In genomic region chrX:39730671-39731389, GRCh38 we compare ENCODE assay signal across 8 cellular contexts.
DNase-seq lines count a peak whose midpoint lies in the region; ATAC-seq and TF ChIP-seq lines count a peak whose summit lies in the region.

No MANE protein-coding gene starts in this region.

- no peaks in the 10 kb centered on the region for H3K36me3 Mint-ChIP-seq in neural crest cell (ENCODE audit: low read depth)

- peak overlapping the region; percentile 35 for H3K27ac Mint-ChIP-seq in neural crest cell (ENCODE audit: unreplicated experiment)

- no peak for ATAC-seq in GM19463 (IDR thresholded peaks at IDR 0.05; ENCODE audit: unreplicated experiment)

- peaks cover 30% of the 10 kb centered on the region for H3K4me1 Mint-ChIP-seq in neural crest cell

- no peaks in the 10 kb centered on the region for H3K9me3 Mint-ChIP-seq in neural crest cell

- TF ChIP-seq CTCF in BE2C (IDR thresholded peaks at IDR 0.05; ENCODE audit: low read depth, low read length) (peak; percentile 71), foreskin fibroblast (IDR thresholded peaks at IDR 0.05; ENCODE audit: low read depth, low read length) (peak; percentile 56), neural crest cell (conservative IDR thresholded peaks at IDR 0.05) (peak; percentile 62)

- DNase-seq in BE2C (peak; percentile 79), H4 (ENCODE audit: low spot score) (peak; percentile 86), OCI-M1 (lab: John Stamatoyannopoulos, UW) (peak; percentile 85), foreskin fibroblast (peak; percentile 64 to 79), neural crest cell (ENCODE audit: low read depth, low spot score) (peak; percentile 34), substantia nigra (lab: John Stamatoyannopoulos, UW) (peak in 44 of 49 donors; percentile 2 to 66 (median 24))
- DNase-seq in activated T-helper 1 cell treated with anti-CD3 and anti-CD28 coated beads, Interleukin-2, amount 50 U/mL, for 16 hours (ENCODE audit: low read depth in 1 of 2, low spot score in 1 of 2) = peak; percentile 7 to 18

- H3K4me3 ChIP-seq in BE2C (ENCODE audit: low read depth, low read length) = no peak overlapping the region; the same call in 1 of the 2 replicates
- H3K4me3 ChIP-seq in foreskin fibroblast (ENCODE audit: low read depth in 1 of 2, low read length in 2 of 2) = no peak overlapping the region

- no peaks in the 10 kb centered on the region for H3K9me3 ChIP-seq in BE2C

- no peaks in the 10 kb centered on the region for H3K27me3 Mint-ChIP-seq in neural crest cell (ENCODE audit: low read depth)

- peaks cover 34% of the 10 kb centered on the region for H3K4me1 ChIP-seq in BE2C

- H3K27me3 ChIP-seq in BE2C = no peaks in the 10 kb centered on the region

- H3K27ac ChIP-seq in substantia nigra (ENCODE audit: low read depth, low read length, poor library complexity, severe bottlenecking) = peak overlapping the region; percentile 58

- H3K4me3 Mint-ChIP-seq in neural crest cell = peak overlapping the region; percentile 56

- H3K36me3 ChIP-seq in BE2C = no peaks in the 10 kb centered on the region

Comparison
In these comparisons a context has a peak if more than half of its experiments do, and no peak if none do; other contexts are left out.
1. DNase-seq: peak in every context shown above with its lines; median percentile 86 in H4; 85 in OCI-M1; 79 in BE2C; 72 in foreskin fibroblast; 34 in neural crest cell; 24 in substantia nigra; 12 in activated T-helper 1 cell treated with anti-CD3 and anti-CD28 coated beads, Interleukin-2, amount 50 U/mL, for 16 hours.